ENCODE assay signal across 22 cellular contexts in genomic region chr12:130981156-130981789, GRCh38. TPM values are rescaled to one million over a fixed set of nuclear protein-coding genes. Genes with fewer than 3 reads are reported as not detected.
DNase-seq lines count a peak whose midpoint lies in the region; ATAC-seq, FAIRE-seq and TF ChIP-seq lines count a peak whose summit lies in the region.
"Had no signal": no experiment of that assay in that cellular context is flagged by ENCODE, and none has a peak within 500 bp of the region (broad histone marks: within the 10 kb centered on the region; RNA-seq: fewer than 3 reads in every experiment).

No MANE protein-coding gene starts in this region.

- H3K9ac ChIP-seq in HepG2 (ENCODE audit: insufficient read depth, low read depth, low read length) = no peak overlapping the region
- H3K9ac ChIP-seq in OCI-LY1 (ENCODE audit: low read length) = no peak overlapping the region

- intact Hi-C loops in HepG2 (cut with micrococcal nuclease; ENCODE audit: unreplicated experiment) (loop anchor here (5.0 kb wide), 1 partner anchor 64 kb away; no protein-coding TSS in a partner anchor), right lobe of liver (cut with DNase I) (no loop called here)

- TF ChIP-seq EP300 in HepG2 (IDR thresholded peaks at IDR 0.05; ENCODE audit: low read depth in 2 of 2, low read length in 2 of 2) (no peak), HepG2 (CRISPR knock-in tag; IDR thresholded peaks at IDR 0.05; ENCODE audit: borderline replicate concordance) (no peak)

- in situ Hi-C loops in HepG2 (cut with HindIII; ENCODE audit: extremely low pct_ligation_motif_present, low pct_unique_long_range_greater_than_20kb) = no loop called here

- H2AFZ ChIP-seq in HepG2 (ENCODE audit: low read length) (no peak overlapping the region), OCI-LY1 (ENCODE audit: low read length) (no peak overlapping the region)

- CTCF ChIA-PET in HepG2 (lab: Yijun Ruan, JAX; ENCODE audit: low intra/inter-chr PET ratio, low total read pairs) = no interaction called here

- TF ChIP-seq POLR2A in HepG2 (IDR thresholded peaks at IDR 0.05; ENCODE audit: insufficient read depth in 1 of 2, low read depth in 2 of 2, low read length in 2 of 2) = no peak
- TF ChIP-seq POLR2A in right lobe of liver (IDR thresholded peaks at IDR 0.05) = no peak

- no peaks in the 10 kb centered on the region for H3K36me3 ChIP-seq in HepG2 (replicated peaks in 1 of 2; ENCODE audit: control insufficient read depth in 1 of 2, insufficient read depth in 2 of 2, low read length in 2 of 2)
- no peaks in the 10 kb centered on the region for H3K36me3 ChIP-seq in right lobe of liver
- H3K36me3 ChIP-seq in OCI-LY1 (ENCODE audit: insufficient read depth, low read length) = no peaks in the 10 kb centered on the region

- ATAC-seq in HepG2 = no peak
- ATAC-seq in right lobe of liver = no peak
- no peak for ATAC-seq in HG03571 (IDR thresholded peaks at IDR 0.05; ENCODE audit: unreplicated experiment)
- ATAC-seq in activated T-cell treated with anti-CD3 and anti-CD28 coated beads, Interleukin-2, amount 50 U/mL, for 4 hours = no peak
- ATAC-seq: naive thymus-derived CD8-positive, alpha-beta T cell; psoas muscle; stimulated activated naive CD8-positive, alpha-beta T cell treated with anti-CD3 and anti-CD28 coated beads, Interleukin-15, Interleukin-2, amounts not matched to agents 100 U/mL and 50 U/mL, for 24 hours had no signal

- no peak for DNase-seq in HepG2 (ENCODE audit: low spot score)
- DNase-seq in right lobe of liver = no peak
- peak; percentile 43 for DNase-seq in islet precursor cell
- DNase-seq in putamen (ENCODE audit: low spot score) = no peak
- DNase-seq in OCI-M2 (lab: John Stamatoyannopoulos, UW; ENCODE audit: unreplicated experiment) = no peak
- no peak for DNase-seq in activated T-cell treated with anti-CD3 and anti-CD28 coated beads, Interleukin-2, amount 50 U/mL, for 4 hours
- DNase-seq: caudate nucleus; CD8-positive, alpha-beta memory T cell; DND-41; effector CD8-positive, alpha-beta T cell; naive thymus-derived CD8-positive, alpha-beta T cell; NCI-H2081 treated with DMSO at 0.1 percent for 48 hours; NCI-H524; psoas muscle; stimulated activated naive CD8-positive, alpha-beta T cell treated with anti-CD3 and anti-CD28 coated beads, Interleukin-15, Interleukin-2, amounts not matched to agents 100 U/mL and 50 U/mL, for 24 hours; SW 1271 had no signal

- no peaks in the 10 kb centered on the region for H3F3A ChIP-seq in OCI-LY1 (ENCODE audit: insufficient read depth, low read length)

- no peak overlapping the region for H3K27ac ChIP-seq in HepG2 (ENCODE audit: extremely low read length, insufficient read depth, low read length)
- H3K27ac ChIP-seq in right lobe of liver = no peak overlapping the region
- H3K27ac ChIP-seq in OCI-LY1 (ENCODE audit: low read depth, low read length, poor library complexity, severe bottlenecking) = peak overlapping the region; percentile 67
- H3K27ac ChIP-seq: psoas muscle had no signal

- 81% methylated on average over 11 of the region's 11 CpGs for WGBS in HepG2 (ENCODE audit: low lambda C conversion rate)
- WGBS in right lobe of liver (ENCODE audit: insufficient coverage, low coverage, low lambda C conversion rate, missing lambda C conversion rate) = 50% methylated on average over 11 of the region's 11 CpGs

- H3K36me3 Mint-ChIP-seq in activated T-cell treated with anti-CD3 and anti-CD28 coated beads, Interleukin-2, amount 50 U/mL, for 4 hours (ENCODE audit: insufficient read depth) = no peaks in the 10 kb centered on the region
- H3K36me3 Mint-ChIP-seq: CD8-positive, alpha-beta memory T cell; naive thymus-derived CD8-positive, alpha-beta T cell had no signal

- no TSS peak for BruUV-seq in HepG2 (replicated peaks; lab: Mats Ljungman, UMichigan)

- no peak for TF ChIP-seq RAD21 in HepG2 (CRISPR knock-in tag; IDR thresholded peaks at IDR 0.05)

- POLR2A ChIA-PET in HepG2 (lab: Yijun Ruan, JAX) = interaction anchor here (3.9 kb wide), 1 partner anchor 8 kb away, joined by 45 read pairs; no protein-coding TSS in a partner anchor

- FAIRE-seq in HepG2 (lab: Jason Lieb, UNC) = no peak
- FAIRE-seq: H54, RCC 7860 had no signal

- H3K4me2 ChIP-seq in HepG2 (ENCODE audit: low read depth, low read length) (no peak overlapping the region), OCI-LY1 (ENCODE audit: low read length) (peak overlapping the region; percentile 37; the same call in 1 of the 2 replicates)

- peaks cover 76% of the 10 kb centered on the region for H3K4me1 ChIP-seq in HepG2 (ENCODE audit: insufficient read depth, low read length)
- no peaks in the 10 kb centered on the region for H3K4me1 ChIP-seq in right lobe of liver
- peaks cover 31% of the 10 kb centered on the region for H3K4me1 ChIP-seq in OCI-LY1 (ENCODE audit: insufficient read depth, low read length, severe bottlenecking)
- H3K4me1 ChIP-seq: psoas muscle had no signal

- no peaks in the 10 kb centered on the region for H3K4me1 Mint-ChIP-seq in activated T-cell treated with anti-CD3 and anti-CD28 coated beads, Interleukin-2, amount 50 U/mL, for 4 hours (ENCODE audit: low read depth)
- H3K4me1 Mint-ChIP-seq: CD8-positive, alpha-beta memory T cell had no signal

- H3K9me3 ChIP-seq in HepG2 (ENCODE audit: low read length) (no peaks in the 10 kb centered on the region), right lobe of liver (no peaks in the 10 kb centered on the region), OCI-LY1 (ENCODE audit: low read length) (no peaks in the 10 kb centered on the region)
- H3K9me3 ChIP-seq: psoas muscle had no signal

- H3K79me2 ChIP-seq in HepG2 (ENCODE audit: insufficient read depth, low read length) (no peaks in the 10 kb centered on the region), OCI-LY1 (ENCODE audit: insufficient read depth, low read length) (no peaks in the 10 kb centered on the region)

- TF ChIP-seq CTCF in HepG2 (CRISPR knock-in tag; IDR thresholded peaks at IDR 0.05) (no peak), right lobe of liver (IDR thresholded peaks at IDR 0.05) (no peak), OCI-LY1 (IDR thresholded peaks at IDR 0.05; ENCODE audit: low read length) (no peak)

- no peak overlapping the region for H3K4me3 ChIP-seq in HepG2 (replicated peaks in 1 of 3; ENCODE audit: insufficient read depth in 1 of 3, low read depth in 2 of 3, low read length in 3 of 3)
- H3K4me3 ChIP-seq in right lobe of liver = no peak overlapping the region
- H3K4me3 ChIP-seq in OCI-LY1 (ENCODE audit: low read depth, low read length, poor library complexity, severe bottlenecking) = peak overlapping the region; percentile 5
- H3K4me3 ChIP-seq: psoas muscle had no signal

- no peak overlapping the region for H3K4me3 Mint-ChIP-seq in activated T-cell treated with anti-CD3 and anti-CD28 coated beads, Interleukin-2, amount 50 U/mL, for 4 hours
- H3K4me3 Mint-ChIP-seq: CD8-positive, alpha-beta memory T cell had no signal

- H4K20me1 ChIP-seq in HepG2 (ENCODE audit: insufficient read depth, low read length) (no peaks in the 10 kb centered on the region), OCI-LY1 (ENCODE audit: insufficient read depth, low read length) (no peaks in the 10 kb centered on the region)

- H3K27me3 Mint-ChIP-seq in activated T-cell treated with anti-CD3 and anti-CD28 coated beads, Interleukin-2, amount 50 U/mL, for 4 hours (ENCODE audit: low read depth) = peaks cover 16% of the 10 kb centered on the region

- no peaks in the 10 kb centered on the region for H3K9me3 Mint-ChIP-seq in activated T-cell treated with anti-CD3 and anti-CD28 coated beads, Interleukin-2, amount 50 U/mL, for 4 hours
- H3K9me3 Mint-ChIP-seq: CD8-positive, alpha-beta memory T cell had no signal

- no peaks in the 10 kb centered on the region for H3K9me2 ChIP-seq in OCI-LY1 (ENCODE audit: low read depth, low read length)

- H3K27me3 ChIP-seq in HepG2 (ENCODE audit: control insufficient read depth in 1 of 2, insufficient read depth in 2 of 2, low read length in 2 of 2) (no peaks in the 10 kb centered on the region), right lobe of liver (no peaks in the 10 kb centered on the region), OCI-LY1 (ENCODE audit: insufficient read depth, low read length) (0 out of 2 replicates have a peak, but pooled peaks cover 4% of the 10 kb centered on the region)

TF ChIP-seq in HepG2, 621 proteins besides CTCF, POLR2A, EP300 and RAD21 (continues in another document):
- no peak for TF ChIP-seq PCBP2 (optimal IDR thresholded peaks at IDR 0.05; ENCODE audit: low read depth, low read length, poor library complexity, severe bottlenecking)

RNA-seq across cellular contexts. Expression of gene ADGRD1, which starts 27.6 kb away (rescaled TPM):
- total RNA-seq in HepG2 (2016; rRNA removed; fragmentation: Illumina TruSeq; extraction: Trizol) (0.34 and 0.46 TPM in 2 replicates), right lobe of liver (10 to 100 TPM in 4 of 6 experiments, 1 to 10 TPM in 2; 4.7 to 17.0 (median 10.9) TPM)
- total RNA-seq in HepG2 (2016; cell fraction: cytosol; rRNA removed; fragmentation: Illumina TruSeq; extraction: Trizol; ENCODE audit: low read depth) = 0.26 and 0.30 TPM in 2 replicates
- 0.27 and 0.35 TPM in 2 replicates for total RNA-seq in HepG2 (2016; cell fraction: insoluble cytoplasmic fraction; rRNA removed; fragmentation: Illumina TruSeq; extraction: Trizol)
- total RNA-seq in HepG2 (2016; cell fraction: membrane; rRNA removed; fragmentation: Illumina TruSeq; extraction: Trizol) = 0.28 and 0.38 TPM in 2 replicates
- total RNA-seq in HepG2 (2016; cell fraction: nucleus; rRNA removed; fragmentation: Illumina TruSeq; extraction: Trizol) = 0.47 and 0.62 TPM in 2 replicates
- 12.4 and 25.0 TPM in 2 replicates for polyA plus RNA-seq in HepG2 (2011; rRNA removed)
- 6.9 and 10.2 TPM in 2 replicates for polyA plus RNA-seq in HepG2 (2011; cell fraction: cytosol; rRNA removed)
- 71.2 and 100 TPM in 2 replicates for polyA plus RNA-seq in HepG2 (2011; cell fraction: nucleus; rRNA removed)
- 32.9 and 44.4 TPM in 2 replicates for polyA plus RNA-seq in HepG2 (2012)
- polyA plus RNA-seq in HepG2 (2016; cell fraction: cytosol; fragmentation: Illumina TruSeq; extraction: Trizol; ENCODE audit: low read depth) = 0.14 TPM in 1 of 2 replicates, not detected in the other
- 0.26 and 0.38 TPM in 2 replicates for polyA plus RNA-seq in HepG2 (2016; cell fraction: insoluble cytoplasmic fraction; fragmentation: Illumina TruSeq; extraction: Trizol; ENCODE audit: low read depth)
- polyA plus RNA-seq in HepG2 (2016; cell fraction: membrane; fragmentation: Illumina TruSeq; extraction: Trizol; ENCODE audit: low read depth) = 0.05 TPM in 1 of 2 replicates, not detected in the other
- polyA plus RNA-seq in HepG2 (2016; cell fraction: nucleus; fragmentation: Illumina TruSeq; extraction: Trizol; ENCODE audit: insufficient read depth, low read depth) = 0.79 and 1.0 TPM in 2 replicates
- 2.3 and 27.8 TPM in 2 replicates for polyA minus RNA-seq in HepG2 (2011; rRNA and poly(A)+ RNA removed; ENCODE audit: low replicate concordance)
- polyA minus RNA-seq in HepG2 (2011; cell fraction: cytosol; rRNA and poly(A)+ RNA removed) = 3.3 and 10.6 TPM in 2 replicates
- polyA minus RNA-seq in HepG2 (2011; cell fraction: nucleus; rRNA and poly(A)+ RNA removed) = 26.3 and 39.8 TPM in 2 replicates
- under 1 TPM in 1 of 3 donors, not detected in 2; 0.45 TPM for total RNA-seq in activated T-cell treated with anti-CD3 and anti-CD28 coated beads, Interleukin-2, amount 50 U/mL, for 4 hours
- total RNA-seq: HT1080, M059J had no signal
- polyA plus RNA-seq: CD8-positive, alpha-beta memory T cell had no signal
